In the genomic region with DNA sequence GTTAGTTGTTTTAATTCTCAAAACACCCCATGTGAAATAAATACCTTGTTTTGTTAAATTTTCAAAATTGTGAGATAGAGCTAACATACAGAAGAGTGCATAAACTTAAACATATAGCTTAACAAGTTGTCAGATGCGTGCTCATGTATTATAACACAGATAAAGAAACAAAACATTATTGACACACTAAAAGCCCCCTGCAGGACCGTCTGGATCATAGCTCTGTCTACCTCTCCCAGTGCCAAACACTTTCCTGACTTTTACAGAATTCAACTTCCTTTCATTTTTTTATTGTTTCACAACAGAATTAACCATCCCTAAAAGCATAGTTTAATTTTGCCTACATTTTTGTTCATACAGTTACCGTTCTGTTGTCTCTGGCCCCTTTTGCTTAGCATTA, we compare ENCODE assay signal across 30 cellular contexts. TPM values are rescaled to one million over a fixed set of nuclear protein-coding genes. Genes with fewer than 3 reads are reported as not detected.
"Had no signal": no experiment of that assay in that cellular context is flagged by ENCODE, and none has a peak within 500 bp of the region (broad histone marks: within the 10 kb centered on the region; RNA-seq: fewer than 3 reads in every experiment).

No MANE protein-coding gene starts in this region.

- H3K36me3 Mint-ChIP-seq: activated CD8-positive, alpha-beta memory T cell treated with anti-CD3 and anti-CD28 coated beads, Interleukin-2, amount 10 ng/mL, durations not matched to agents 7 days and 5 days; activated naive CD4-positive, alpha-beta T cell treated with anti-CD3 and anti-CD28 coated beads, Interleukin-2, amount 10 ng/mL, durations not matched to agents 7 days and 5 days; activated naive CD8-positive, alpha-beta T cell treated with anti-CD3 and anti-CD28 coated beads for 36 hours had no signal

- H3K27me3 ChIP-seq: breast epithelium, MG63 had no signal

- DNase-seq: activated CD4-positive, alpha-beta T cell treated with anti-CD3 and anti-CD28 coated beads for 4 hours; activated CD8-positive, alpha-beta memory T cell treated with anti-CD3 and anti-CD28 coated beads, Interleukin-2, amount 10 ng/mL, durations not matched to agents 7 days and 5 days; activated CD8-positive, alpha-beta T cell treated with anti-CD3 and anti-CD28 coated beads, Interleukin-2, amount 10 ng/mL, durations not matched to agents 7 days and 5 days; activated gamma-delta T cell treated with Interleukin-2 at 50 U/mL for 16 hours; activated naive CD4-positive, alpha-beta T cell treated with anti-CD3 and anti-CD28 coated beads, Interleukin-2, amount 10 ng/mL, durations not matched to agents 7 days and 5 days; activated naive CD8-positive, alpha-beta T cell treated with anti-CD3 and anti-CD28 coated beads for 36 hours; activated T-cell treated with anti-CD3 and anti-CD28 coated beads, Interleukin-2, amount 50 U/mL, for 24 hours; caudate nucleus; KG1; MG63; MV-4-11; NCI-H1092 treated with DMSO at 0.1 percent for 48 hours; NCI-H1417 treated with DMSO at 0.1 percent for 48 hours; NCI-H1694; NCI-H2029 treated with DMSO at 0.1 percent for 48 hours; NCI-H345; NCI-H510A; NCI-H526 treated with DMSO at 0.1 percent for 48 hours; NK-92 treated with Interleukin-12 subunit alpha and Interleukin-12 subunit beta, amount 100 ng/mL, for 24 hours; OCI-M1; RPMI8226; T-helper 1 cell had no signal

- H3K4me3 Mint-ChIP-seq: activated CD8-positive, alpha-beta memory T cell treated with anti-CD3 and anti-CD28 coated beads, Interleukin-2, amount 10 ng/mL, durations not matched to agents 7 days and 5 days; activated CD8-positive, alpha-beta T cell treated with anti-CD3 and anti-CD28 coated beads, Interleukin-2, amount 10 ng/mL, durations not matched to agents 7 days and 5 days; activated naive CD4-positive, alpha-beta T cell treated with anti-CD3 and anti-CD28 coated beads, Interleukin-2, amount 10 ng/mL, durations not matched to agents 7 days and 5 days; activated naive CD8-positive, alpha-beta T cell treated with anti-CD3 and anti-CD28 coated beads for 36 hours; activated T-cell treated with anti-CD3 and anti-CD28 coated beads, Interleukin-2, amount 50 U/mL, for 24 hours; activated T-helper 17 cell treated with anti-CD3 and anti-CD28 coated beads, Interleukin-2, amount 50 U/mL, for 72 hours had no signal

- ATAC-seq: activated CD4-positive, CD25-positive, alpha-beta regulatory T cell treated with anti-CD3 and anti-CD28 coated beads, Interleukin-2, amount 50 U/mL, for 24 hours; activated CD8-positive, alpha-beta memory T cell treated with anti-CD3 and anti-CD28 coated beads, Interleukin-2, amount 10 ng/mL, durations not matched to agents 7 days and 5 days; activated CD8-positive, alpha-beta T cell treated with anti-CD3 and anti-CD28 coated beads, Interleukin-2, amount 10 ng/mL, durations not matched to agents 7 days and 5 days; activated T-helper 17 cell treated with anti-CD3 and anti-CD28 coated beads, Interleukin-2, amount 50 U/mL, for 72 hours; Panc1; Right ventricle myocardium inferior had no signal

- H3K9me3 Mint-ChIP-seq: activated naive CD4-positive, alpha-beta T cell treated with anti-CD3 and anti-CD28 coated beads, Interleukin-2, amount 10 ng/mL, durations not matched to agents 7 days and 5 days; activated naive CD8-positive, alpha-beta T cell treated with anti-CD3 and anti-CD28 coated beads for 36 hours; activated T-cell treated with anti-CD3 and anti-CD28 coated beads, Interleukin-2, amount 50 U/mL, for 24 hours; activated T-helper 17 cell treated with anti-CD3 and anti-CD28 coated beads, Interleukin-2, amount 50 U/mL, for 72 hours had no signal

- H3K4me3 ChIP-seq: breast epithelium, MG63, SK-N-MC had no signal

- H3K4me1 ChIP-seq: breast epithelium had no signal

- H3K4me1 Mint-ChIP-seq: activated naive CD4-positive, alpha-beta T cell treated with anti-CD3 and anti-CD28 coated beads, Interleukin-2, amount 10 ng/mL, durations not matched to agents 7 days and 5 days; activated naive CD8-positive, alpha-beta T cell treated with anti-CD3 and anti-CD28 coated beads for 36 hours; activated T-helper 17 cell treated with anti-CD3 and anti-CD28 coated beads, Interleukin-2, amount 50 U/mL, for 72 hours had no signal

- H3K9me3 ChIP-seq: breast epithelium, MG63 had no signal

- H3K36me3 ChIP-seq: breast epithelium, MG63 had no signal

- H3K27ac ChIP-seq: breast epithelium, SK-N-MC had no signal

- H3K27ac Mint-ChIP-seq: activated CD8-positive, alpha-beta memory T cell treated with anti-CD3 and anti-CD28 coated beads, Interleukin-2, amount 10 ng/mL, durations not matched to agents 7 days and 5 days; activated CD8-positive, alpha-beta T cell treated with anti-CD3 and anti-CD28 coated beads, Interleukin-2, amount 10 ng/mL, durations not matched to agents 7 days and 5 days; activated naive CD4-positive, alpha-beta T cell treated with anti-CD3 and anti-CD28 coated beads, Interleukin-2, amount 10 ng/mL, durations not matched to agents 7 days and 5 days; activated naive CD8-positive, alpha-beta T cell treated with anti-CD3 and anti-CD28 coated beads for 36 hours; activated T-cell treated with anti-CD3 and anti-CD28 coated beads, Interleukin-2, amount 50 U/mL, for 24 hours; activated T-helper 17 cell treated with anti-CD3 and anti-CD28 coated beads, Interleukin-2, amount 50 U/mL, for 72 hours had no signal

RNA-seq across cellular contexts. Expression of gene COL10A1, which starts 47.4 kb away (rescaled TPM):
- total RNA-seq: activated CD8-positive, alpha-beta memory T cell treated with anti-CD3 and anti-CD28 coated beads, Interleukin-2, amount 10 ng/mL, durations not matched to agents 7 days and 5 days; activated CD8-positive, alpha-beta T cell treated with anti-CD3 and anti-CD28 coated beads, Interleukin-2, amount 10 ng/mL, durations not matched to agents 7 days and 5 days; activated naive CD8-positive, alpha-beta T cell treated with anti-CD3 and anti-CD28 coated beads for 36 hours; activated T-helper 17 cell treated with anti-CD3 and anti-CD28 coated beads, Interleukin-2, amount 50 U/mL, for 72 hours; Right ventricle myocardium inferior; T-helper 2 cell treated with Interferon-gamma antibody and Interleukin-4, amounts not matched to agents 100 ng/mL and 5 ng/mL, for 36 hours had no signal
- polyA plus RNA-seq: adipose tissue had no signal
